Comparison of ENCODE assay signal across 8 cellular contexts in the genomic region with DNA sequence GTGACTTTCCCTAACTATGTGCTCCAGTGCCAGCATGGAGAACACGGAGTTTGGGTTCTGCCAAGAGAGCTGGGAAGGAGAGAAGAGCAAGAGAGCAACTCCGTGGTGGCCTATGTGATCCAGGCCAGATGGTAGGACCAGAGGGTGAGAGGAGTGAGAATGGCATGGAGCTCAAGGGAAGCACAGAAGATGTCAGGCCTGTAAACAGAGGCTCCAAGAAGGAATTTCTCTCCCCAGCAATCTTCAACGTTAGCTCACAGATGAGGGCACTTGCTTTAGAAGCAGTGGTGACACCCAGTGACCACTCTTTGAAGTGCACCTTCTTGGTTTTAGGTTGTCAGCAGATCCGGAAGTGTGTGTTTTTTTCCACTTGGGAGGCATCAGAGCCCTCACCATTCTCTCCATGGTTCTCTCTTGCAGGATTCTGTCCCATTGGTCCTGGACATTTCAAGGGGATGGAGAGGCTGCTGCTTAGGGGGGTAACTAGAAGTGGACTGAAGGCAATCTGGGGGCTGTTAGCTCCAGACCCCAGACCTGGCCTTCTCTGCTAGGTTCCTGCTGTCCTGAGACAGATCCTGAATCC. TPM values are rescaled to one million over a fixed set of nuclear protein-coding genes. Genes with fewer than 3 reads are reported as not detected.
DNase-seq lines count a peak whose midpoint lies in the region; ATAC-seq and TF ChIP-seq lines count a peak whose summit lies in the region.

No MANE protein-coding gene starts in this region.

- H3K36me3 ChIP-seq in mucosa of rectum (ENCODE audit: control insufficient read depth in 2 of 2, insufficient read depth in 2 of 2, low read length in 2 of 2) = no peaks in the 10 kb centered on the region
- no peaks in the 10 kb centered on the region for H3K36me3 ChIP-seq in stomach

- ATAC-seq in HG02981 (IDR thresholded peaks at IDR 0.05; ENCODE audit: unreplicated experiment) = peak; percentile 63
- peak; percentile 84 for ATAC-seq in activated CD8-positive, alpha-beta memory T cell treated with anti-CD3 and anti-CD28 coated beads, Interleukin-2, amount 10 ng/mL, durations not matched to agents 7 days and 5 days
- ATAC-seq in esophagus mucosa = peak; percentile 69
- ATAC-seq in GM18505 (IDR thresholded peaks at IDR 0.05; ENCODE audit: unreplicated experiment) = no peak

- TF ChIP-seq POLR2A in stomach (IDR thresholded peaks at IDR 0.05) (no peak), GM18505 (IDR thresholded peaks at IDR 0.05; ENCODE audit: borderline replicate concordance, extremely low read depth, insufficient read depth, insufficient read length) (no peak)

- no peaks in the 10 kb centered on the region for H3K9me3 Mint-ChIP-seq in activated CD8-positive, alpha-beta memory T cell treated with anti-CD3 and anti-CD28 coated beads, Interleukin-2, amount 10 ng/mL, durations not matched to agents 7 days and 5 days (ENCODE audit: low read depth)

- DNase-seq in EL (peak; percentile 83), NCI-H748 (lab: John Stamatoyannopoulos, UW; ENCODE audit: unreplicated experiment) (peak; percentile 80), stomach (peak; percentile 90)
- peak; percentile 87 for DNase-seq in activated CD8-positive, alpha-beta memory T cell treated with anti-CD3 and anti-CD28 coated beads, Interleukin-2, amount 10 ng/mL, durations not matched to agents 7 days and 5 days

- intact Hi-C loops in stomach (cut with DNase I; ENCODE audit: low total_unique reads) = no loop called here

- peaks cover 7% of the 10 kb centered on the region for H3K27me3 Mint-ChIP-seq in activated CD8-positive, alpha-beta memory T cell treated with anti-CD3 and anti-CD28 coated beads, Interleukin-2, amount 10 ng/mL, durations not matched to agents 7 days and 5 days

- TF ChIP-seq EP300 in stomach (IDR thresholded peaks at IDR 0.05) = no peak

- no peak overlapping the region for H3K4me3 ChIP-seq in mucosa of rectum (ENCODE audit: low read length in 2 of 2)
- H3K4me3 ChIP-seq in stomach = no peak overlapping the region

- no peaks in the 10 kb centered on the region for H3K9me3 ChIP-seq in mucosa of rectum (ENCODE audit: control insufficient read depth in 2 of 2, low read length in 2 of 2)
- H3K9me3 ChIP-seq in stomach = no peaks in the 10 kb centered on the region

- H3K4me3 Mint-ChIP-seq in activated CD8-positive, alpha-beta memory T cell treated with anti-CD3 and anti-CD28 coated beads, Interleukin-2, amount 10 ng/mL, durations not matched to agents 7 days and 5 days = no peak overlapping the region

- H3K4me1 ChIP-seq in mucosa of rectum (ENCODE audit: control insufficient read depth in 2 of 2, insufficient read depth in 2 of 2, low read length in 2 of 2) (peaks cover 23 to 38% of the 10 kb centered on the region in 2 donors), stomach (peaks cover 20 to 35% (median 30%) of the 10 kb centered on the region in 4 donors)

- H3K27me3 ChIP-seq in mucosa of rectum (ENCODE audit: control insufficient read depth in 2 of 2, insufficient read depth in 2 of 2, low read length in 2 of 2) (no peaks in the 10 kb centered on the region), stomach (no peaks in the 10 kb centered on the region)

- H3K27ac ChIP-seq in mucosa of rectum (ENCODE audit: low read depth in 2 of 2, low read length in 2 of 2) = peak overlapping the region; percentile 83 to 85
- H3K27ac ChIP-seq in stomach = peak overlapping the region; percentile 42 to 80 (median 59)

- H3K4me1 Mint-ChIP-seq in activated CD8-positive, alpha-beta memory T cell treated with anti-CD3 and anti-CD28 coated beads, Interleukin-2, amount 10 ng/mL, durations not matched to agents 7 days and 5 days = peaks cover 37% of the 10 kb centered on the region

- 21 to 32% (median 28%) methylated on average over 4 of the region's 4 CpGs for WGBS in stomach, 5 donors

- CTCF ChIA-PET in activated CD8-positive, alpha-beta memory T cell treated with anti-CD3 and anti-CD28 coated beads, Interleukin-2, amount 10 ng/mL, durations not matched to agents 7 days and 5 days (lab: Charles Lee) = interaction anchor here (0.6 to 16.2 kb wide), 17 partner anchors 10 to 448 kb away, joined by 3 to 190 read pairs (median 4); a partner anchor contains a TSS

- TF ChIP-seq CTCF in stomach (IDR thresholded peaks at IDR 0.05) = peak in 5 of 7 experiments; percentile 70 to 89 (median 73)

- H3K27ac Mint-ChIP-seq in activated CD8-positive, alpha-beta memory T cell treated with anti-CD3 and anti-CD28 coated beads, Interleukin-2, amount 10 ng/mL, durations not matched to agents 7 days and 5 days = peak overlapping the region; percentile 26

- H3K9ac ChIP-seq in mucosa of rectum (ENCODE audit: low read depth in 1 of 2, low read length in 2 of 2) = peak overlapping the region; percentile 3 to 55

- H3K36me3 Mint-ChIP-seq in activated CD8-positive, alpha-beta memory T cell treated with anti-CD3 and anti-CD28 coated beads, Interleukin-2, amount 10 ng/mL, durations not matched to agents 7 days and 5 days = no peaks in the 10 kb centered on the region

RNA-seq across cellular contexts. Expression of a gene that starts 18.1 kb away (rescaled TPM):
- total RNA-seq in activated CD8-positive, alpha-beta memory T cell treated with anti-CD3 and anti-CD28 coated beads, Interleukin-2, amount 10 ng/mL, durations not matched to agents 7 days and 5 days = 1 to 10 TPM in 1 of 2 experiments, under 1 TPM in 1; 0.35 to 1.2 TPM
- total RNA-seq in esophagus mucosa (7.3 TPM), stomach (100 to 1,000 TPM in 4 of 5 donors, 10 to 100 TPM in 1; 46.4 to 161 (median 104) TPM)
- 10 to 100 TPM; 43.7 to 49.6 (median 49.5) TPM for polyA plus RNA-seq in stomach

RNA-seq across cellular contexts. Expression of a gene that starts 33.0 kb away (rescaled TPM):
- total RNA-seq in activated CD8-positive, alpha-beta memory T cell treated with anti-CD3 and anti-CD28 coated beads, Interleukin-2, amount 10 ng/mL, durations not matched to agents 7 days and 5 days = 10 to 100 TPM in 1 of 2 experiments, 1 to 10 TPM in 1; 8.4 to 12.2 TPM
- 55.0 TPM for total RNA-seq in esophagus mucosa
- 100 to 1,000 TPM in 3 of 5 donors, 10 to 100 TPM in 2; 69.3 to 727 (median 106) TPM for total RNA-seq in stomach
- 10 to 100 TPM; 11.6 to 14.5 (median 13.5) TPM for polyA plus RNA-seq in stomach
